ENCODE assay signal across 1 cellular context in genomic region chr14:35355981-35356839, GRCh38.
TF ChIP-seq lines count a peak whose summit lies in the region.

No MANE protein-coding gene starts in this region.

TF ChIP-seq in HepG2, 621 proteins besides CTCF, POLR2A, EP300 and RAD21 (continued from another document and continues in another):
- no peak for TF ChIP-seq ATF7 (IDR thresholded peaks at IDR 0.05)
- TF ChIP-seq ATF7 (CRISPR knock-in tag; IDR thresholded peaks at IDR 0.05) = peak; percentile 76; the same call in 1 of the 2 replicates
- TF ChIP-seq ISX (CRISPR knock-in tag; conservative IDR thresholded peaks at IDR 0.05) = no peak
- no peak for TF ChIP-seq MTF2 (CRISPR knock-in tag; IDR thresholded peaks at IDR 0.05; ENCODE audit: borderline replicate concordance)
- no peak for TF ChIP-seq RELA (CRISPR knock-in tag; IDR thresholded peaks at IDR 0.05)
- 0 out of 2 replicates have a peak, but pooled peaks have one; percentile 31 for TF ChIP-seq NFKB2 (CRISPR knock-in tag; IDR thresholded peaks at IDR 0.05; ENCODE audit: borderline replicate concordance)
- TF ChIP-seq ZNF530 (CRISPR knock-in tag; IDR thresholded peaks at IDR 0.05; ENCODE audit: low read depth) = no peak
- TF ChIP-seq ZNF329 (CRISPR knock-in tag; IDR thresholded peaks at IDR 0.05; ENCODE audit: low read depth) = no peak; the same call in 1 of the 2 replicates
- TF ChIP-seq ZBTB38 (CRISPR knock-in tag; IDR thresholded peaks at IDR 0.05) = no peak; the same call in 1 of the 2 replicates
- TF ChIP-seq FOSL1 (CRISPR knock-in tag; IDR thresholded peaks at IDR 0.05; ENCODE audit: borderline replicate concordance) = peak; percentile 86
- TF ChIP-seq XBP1 (CRISPR knock-in tag; IDR thresholded peaks at IDR 0.05) = no peak
- TF ChIP-seq HMGA1 (CRISPR knock-in tag; conservative IDR thresholded peaks at IDR 0.05) = 0 out of 2 replicates have a peak, but pooled peaks have one; percentile 45
- TF ChIP-seq HNRNPK (IDR thresholded peaks at IDR 0.05; ENCODE audit: low read depth, low read length, poor library complexity, severe bottlenecking) = no peak
- no peak for TF ChIP-seq GZF1 (CRISPR knock-in tag; IDR thresholded peaks at IDR 0.05)
- TF ChIP-seq ZNF331 (CRISPR knock-in tag; IDR thresholded peaks at IDR 0.05) = peak; percentile 9; the same call in 1 of the 2 replicates
- TF ChIP-seq LRRFIP1 (CRISPR knock-in tag; conservative IDR thresholded peaks at IDR 0.05) = 0 out of 2 replicates have a peak, but pooled peaks have one; percentile 33
- no peak for TF ChIP-seq ZNF841 (CRISPR knock-in tag; IDR thresholded peaks at IDR 0.05; ENCODE audit: borderline replicate concordance)
- TF ChIP-seq CAMTA2 (CRISPR knock-in tag; IDR thresholded peaks at IDR 0.05; ENCODE audit: borderline replicate concordance) = no peak
- peak; percentile 84 for TF ChIP-seq CEBPG (CRISPR knock-in tag; IDR thresholded peaks at IDR 0.05)
- TF ChIP-seq FLYWCH1 (CRISPR knock-in tag; IDR thresholded peaks at IDR 0.05) = no peak
- TF ChIP-seq, protein P1, sequence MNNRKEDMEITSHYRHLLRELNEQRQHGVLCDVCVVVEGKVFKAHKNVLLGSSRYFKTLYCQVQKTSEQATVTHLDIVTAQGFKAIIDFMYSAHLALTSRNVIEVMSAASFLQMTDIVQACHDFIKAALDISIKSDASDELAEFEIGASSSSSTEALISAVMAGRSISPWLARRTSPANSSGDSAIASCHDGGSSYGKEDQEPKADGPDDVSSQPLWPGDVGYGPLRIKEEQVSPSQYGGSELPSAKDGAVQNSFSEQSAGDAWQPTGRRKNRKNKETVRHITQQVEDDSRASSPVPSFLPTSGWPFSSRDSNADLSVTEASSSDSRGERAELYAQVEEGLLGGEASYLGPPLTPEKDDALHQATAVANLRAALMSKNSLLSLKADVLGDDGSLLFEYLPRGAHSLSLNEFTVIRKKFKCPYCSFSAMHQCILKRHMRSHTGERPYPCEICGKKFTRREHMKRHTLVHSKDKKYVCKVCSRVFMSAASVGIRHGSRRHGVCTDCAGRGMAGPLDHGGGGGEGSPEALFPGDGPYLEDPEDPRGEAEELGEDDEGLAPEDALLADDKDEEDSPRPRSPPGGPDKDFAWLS (CRISPR knock-in tag; IDR thresholded peaks at IDR 0.05; ENCODE audit: borderline replicate concordance) = no peak
- TF ChIP-seq ZKSCAN1 (IDR thresholded peaks at IDR 0.05; ENCODE audit: low read length) = no peak
- TF ChIP-seq RFX5 (IDR thresholded peaks at IDR 0.05; ENCODE audit: low read depth, low read length) = no peak
- TF ChIP-seq SATB2 (CRISPR knock-in tag; IDR thresholded peaks at IDR 0.05) = peak; percentile 26; the same call in 1 of the 2 replicates
- no peak for TF ChIP-seq BORCS8-MEF2B (CRISPR knock-in tag; IDR thresholded peaks at IDR 0.05)
- peak; percentile 73; the same call in 1 of the 2 replicates for TF ChIP-seq ZNF782 (CRISPR knock-in tag; IDR thresholded peaks at IDR 0.05; ENCODE audit: borderline replicate concordance)
- TF ChIP-seq TAF15 (IDR thresholded peaks at IDR 0.05; ENCODE audit: low read depth, low read length, poor library complexity, severe bottlenecking) = no peak
- TF ChIP-seq, protein P2, sequence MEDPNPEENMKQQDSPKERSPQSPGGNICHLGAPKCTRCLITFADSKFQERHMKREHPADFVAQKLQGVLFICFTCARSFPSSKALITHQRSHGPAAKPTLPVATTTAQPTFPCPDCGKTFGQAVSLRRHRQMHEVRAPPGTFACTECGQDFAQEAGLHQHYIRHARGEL (CRISPR knock-in tag; IDR thresholded peaks at IDR 0.05) = no peak; the same call in 1 of the 2 replicates
- no peak for TF ChIP-seq YEATS2 (CRISPR knock-in tag; IDR thresholded peaks at IDR 0.05; ENCODE audit: borderline replicate concordance)
- TF ChIP-seq PRDM4 (CRISPR knock-in tag; IDR thresholded peaks at IDR 0.05; ENCODE audit: borderline replicate concordance) = no peak
- TF ChIP-seq, protein P3, sequence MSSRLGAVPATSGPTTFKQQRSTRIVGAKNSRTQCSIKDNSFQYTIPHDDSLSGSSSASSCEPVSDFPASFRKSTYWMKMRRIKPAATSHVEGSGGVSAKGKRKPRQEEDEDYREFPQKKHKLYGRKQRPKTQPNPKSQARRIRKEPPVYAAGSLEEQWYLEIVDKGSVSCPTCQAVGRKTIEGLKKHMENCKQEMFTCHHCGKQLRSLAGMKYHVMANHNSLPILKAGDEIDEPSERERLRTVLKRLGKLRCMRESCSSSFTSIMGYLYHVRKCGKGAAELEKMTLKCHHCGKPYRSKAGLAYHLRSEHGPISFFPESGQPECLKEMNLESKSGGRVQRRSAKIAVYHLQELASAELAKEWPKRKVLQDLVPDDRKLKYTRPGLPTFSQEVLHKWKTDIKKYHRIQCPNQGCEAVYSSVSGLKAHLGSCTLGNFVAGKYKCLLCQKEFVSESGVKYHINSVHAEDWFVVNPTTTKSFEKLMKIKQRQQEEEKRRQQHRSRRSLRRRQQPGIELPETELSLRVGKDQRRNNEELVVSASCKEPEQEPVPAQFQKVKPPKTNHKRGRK (CRISPR knock-in tag; IDR thresholded peaks at IDR 0.05) = no peak
- peak; percentile 4; the same call in 1 of the 2 replicates for TF ChIP-seq RFX3 (CRISPR knock-in tag; IDR thresholded peaks at IDR 0.05)
- TF ChIP-seq DBP (CRISPR knock-in tag; IDR thresholded peaks at IDR 0.05; ENCODE audit: not compliant biosample characterization) = no peak
- TF ChIP-seq, protein P4, sequence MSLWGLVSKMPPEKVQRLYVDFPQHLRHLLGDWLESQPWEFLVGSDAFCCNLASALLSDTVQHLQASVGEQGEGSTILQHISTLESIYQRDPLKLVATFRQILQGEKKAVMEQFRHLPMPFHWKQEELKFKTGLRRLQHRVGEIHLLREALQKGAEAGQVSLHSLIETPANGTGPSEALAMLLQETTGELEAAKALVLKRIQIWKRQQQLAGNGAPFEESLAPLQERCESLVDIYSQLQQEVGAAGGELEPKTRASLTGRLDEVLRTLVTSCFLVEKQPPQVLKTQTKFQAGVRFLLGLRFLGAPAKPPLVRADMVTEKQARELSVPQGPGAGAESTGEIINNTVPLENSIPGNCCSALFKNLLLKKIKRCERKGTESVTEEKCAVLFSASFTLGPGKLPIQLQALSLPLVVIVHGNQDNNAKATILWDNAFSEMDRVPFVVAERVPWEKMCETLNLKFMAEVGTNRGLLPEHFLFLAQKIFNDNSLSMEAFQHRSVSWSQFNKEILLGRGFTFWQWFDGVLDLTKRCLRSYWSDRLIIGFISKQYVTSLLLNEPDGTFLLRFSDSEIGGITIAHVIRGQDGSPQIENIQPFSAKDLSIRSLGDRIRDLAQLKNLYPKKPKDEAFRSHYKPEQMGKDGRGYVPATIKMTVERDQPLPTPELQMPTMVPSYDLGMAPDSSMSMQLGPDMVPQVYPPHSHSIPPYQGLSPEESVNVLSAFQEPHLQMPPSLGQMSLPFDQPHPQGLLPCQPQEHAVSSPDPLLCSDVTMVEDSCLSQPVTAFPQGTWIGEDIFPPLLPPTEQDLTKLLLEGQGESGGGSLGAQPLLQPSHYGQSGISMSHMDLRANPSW (CRISPR knock-in tag; IDR thresholded peaks at IDR 0.05; ENCODE audit: borderline replicate concordance) = no peak
- no peak for TF ChIP-seq PLRG1 (conservative IDR thresholded peaks at IDR 0.05)
- TF ChIP-seq ZBED4 (CRISPR knock-in tag; IDR thresholded peaks at IDR 0.05; ENCODE audit: borderline replicate concordance) = peak; percentile 55; the same call in 1 of the 2 replicates
- peak; percentile 81; the same call in 1 of the 2 replicates for TF ChIP-seq CHD4 (IDR thresholded peaks at IDR 0.05; ENCODE audit: borderline replicate concordance, low read length)
- no peak for TF ChIP-seq HOXA7 (CRISPR knock-in tag; IDR thresholded peaks at IDR 0.05)
- TF ChIP-seq ZNF766 (CRISPR knock-in tag; IDR thresholded peaks at IDR 0.05; ENCODE audit: borderline replicate concordance) = 0 out of 2 replicates have a peak, but pooled peaks have one; percentile 24
